ENCODE assay signal across 29 cellular contexts in the genomic region with DNA sequence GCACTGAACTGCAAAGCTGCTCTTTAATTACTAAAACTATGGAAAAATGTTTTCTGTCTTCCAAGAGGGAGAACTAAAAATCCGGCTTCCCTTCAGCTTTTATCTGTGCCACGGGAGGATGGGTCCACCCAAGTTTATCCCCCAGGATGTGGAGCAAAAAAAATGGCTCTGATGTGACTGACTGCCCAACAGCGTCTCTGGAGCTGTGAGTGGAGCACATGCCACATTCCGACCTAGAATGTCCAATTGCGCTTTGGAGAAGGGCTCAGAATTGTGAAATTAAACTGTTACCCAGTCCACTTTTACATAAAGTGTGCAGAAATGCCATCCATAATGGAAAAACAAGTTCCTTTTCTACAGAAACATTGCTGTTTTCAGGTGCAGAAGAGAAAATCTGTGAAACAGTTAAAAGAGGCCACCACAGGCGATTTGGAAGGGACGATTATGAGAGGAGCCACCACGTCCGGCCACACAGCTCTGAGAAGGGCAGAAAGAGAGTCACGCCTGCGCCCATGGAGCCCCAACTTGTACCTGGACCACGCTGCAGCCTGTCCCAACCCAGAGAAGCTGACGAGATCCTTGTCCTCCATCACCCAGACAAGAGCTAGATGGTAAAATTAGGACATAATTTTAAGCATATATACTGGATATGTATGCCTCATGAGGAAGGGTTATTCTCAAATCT.
"Had no signal": no experiment of that assay in that cellular context is flagged by ENCODE, and none has a peak within 500 bp of the region (broad histone marks: within the 10 kb centered on the region; RNA-seq: fewer than 3 reads in every experiment).

No MANE protein-coding gene starts in this region.

- H3K4me1 Mint-ChIP-seq: endodermal cell had no signal

- H3K27me3 Mint-ChIP-seq: dendritic cell treated with granulocyte-macrophage colony-stimulating factor and Interleukin-4, amounts not matched to agents 40 ng/mL and 50 ng/mL, for 4 days had no signal

- H3K27me3 ChIP-seq: colonic mucosa, esophagus muscularis mucosa, foreskin keratinocyte, gastrocnemius medialis, heart left ventricle had no signal

- ATAC-seq: effector memory CD8-positive, alpha-beta T cell; esophagus mucosa; foreskin keratinocyte; gastrocnemius medialis; gastroesophageal sphincter; heart left ventricle; heart right ventricle had no signal

- H3K4me1 ChIP-seq: colonic mucosa, esophagus muscularis mucosa, esophagus squamous epithelium, foreskin keratinocyte, gastrocnemius medialis, gastroesophageal sphincter, heart left ventricle, heart right ventricle had no signal

- H3K36me3 ChIP-seq: colonic mucosa, esophagus muscularis mucosa, esophagus squamous epithelium, gastrocnemius medialis, gastroesophageal sphincter, heart left ventricle, heart right ventricle had no signal

- FAIRE-seq: colon, endometrium, endothelial cell of umbilical vein, frontal cortex had no signal

- H3K27ac Mint-ChIP-seq: dendritic cell treated with granulocyte-macrophage colony-stimulating factor and Interleukin-4, amounts not matched to agents 40 ng/mL and 50 ng/mL, for 4 days; effector memory CD8-positive, alpha-beta T cell; endodermal cell had no signal

- H3K9me3 ChIP-seq: colonic mucosa, esophagus muscularis mucosa, esophagus squamous epithelium, gastrocnemius medialis, gastroesophageal sphincter, heart left ventricle, heart right ventricle had no signal

- H3K27ac ChIP-seq: colonic mucosa, coronary artery, dorsolateral prefrontal cortex, epithelial cell of prostate, esophagus muscularis mucosa, esophagus squamous epithelium, foreskin keratinocyte, gastrocnemius medialis, gastroesophageal sphincter, heart left ventricle, heart right ventricle had no signal

- H3K9me3 Mint-ChIP-seq: dendritic cell treated with granulocyte-macrophage colony-stimulating factor and Interleukin-4, amounts not matched to agents 40 ng/mL and 50 ng/mL, for 4 days; endodermal cell had no signal

- H3K4me3 Mint-ChIP-seq: dendritic cell treated with granulocyte-macrophage colony-stimulating factor and Interleukin-4, amounts not matched to agents 40 ng/mL and 50 ng/mL, for 4 days; effector memory CD8-positive, alpha-beta T cell; endodermal cell had no signal

- DNase-seq: colonic mucosa; cortex of kidney; dermis blood vessel endothelial cell; dorsolateral prefrontal cortex; effector CD4-positive, alpha-beta T cell; effector CD8-positive, alpha-beta T cell; effector memory CD4-positive, alpha-beta T cell; effector memory CD8-positive, alpha-beta T cell; endodermal cell; erythroblast; esophagus squamous epithelium; foreskin fibroblast; foreskin keratinocyte; foreskin melanocyte; gastrocnemius medialis; glutamatergic neuron; head of caudate nucleus; heart left ventricle; heart right ventricle had no signal

- H3K4me3 ChIP-seq: colonic mucosa, coronary artery, dorsolateral prefrontal cortex, esophagus muscularis mucosa, esophagus squamous epithelium, gastrocnemius medialis, gastroesophageal sphincter, heart left ventricle, heart right ventricle had no signal
